ENCODE assay signal across 1 cellular context in genomic region chr19:33348301-33349010, GRCh38.
TF ChIP-seq lines count a peak whose summit lies in the region.

No MANE protein-coding gene starts in this region.

TF ChIP-seq in HEK293, 187 proteins besides CTCF, POLR2A, EP300 and RAD21 (continued from another document):
- TF ChIP-seq, protein P1, sequence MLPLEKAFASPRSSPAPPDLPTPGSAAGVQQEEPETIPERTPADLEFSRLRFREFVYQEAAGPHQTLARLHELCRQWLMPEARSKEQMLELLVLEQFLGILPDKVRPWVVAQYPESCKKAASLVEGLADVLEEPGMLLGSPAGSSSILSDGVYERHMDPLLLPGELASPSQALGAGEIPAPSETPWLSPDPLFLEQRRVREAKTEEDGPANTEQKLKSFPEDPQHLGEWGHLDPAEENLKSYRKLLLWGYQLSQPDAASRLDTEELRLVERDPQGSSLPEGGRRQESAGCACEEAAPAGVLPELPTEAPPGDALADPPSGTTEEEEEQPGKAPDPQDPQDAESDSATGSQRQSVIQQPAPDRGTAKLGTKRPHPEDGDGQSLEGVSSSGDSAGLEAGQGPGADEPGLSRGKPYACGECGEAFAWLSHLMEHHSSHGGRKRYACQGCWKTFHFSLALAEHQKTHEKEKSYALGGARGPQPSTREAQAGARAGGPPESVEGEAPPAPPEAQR (tag by site-specific recombination; IDR thresholded peaks at IDR 0.05): no peak
- no peak for TF ChIP-seq ZNF280D (tag by site-specific recombination; IDR thresholded peaks at IDR 0.05)
- TF ChIP-seq ZBTB10 (tag by site-specific recombination; IDR thresholded peaks at IDR 0.05): peak; percentile 36; the same call in 1 of the 2 replicates
- no peak for TF ChIP-seq ZSCAN5A (tag by site-specific recombination; IDR thresholded peaks at IDR 0.05)
- TF ChIP-seq, protein P2, sequence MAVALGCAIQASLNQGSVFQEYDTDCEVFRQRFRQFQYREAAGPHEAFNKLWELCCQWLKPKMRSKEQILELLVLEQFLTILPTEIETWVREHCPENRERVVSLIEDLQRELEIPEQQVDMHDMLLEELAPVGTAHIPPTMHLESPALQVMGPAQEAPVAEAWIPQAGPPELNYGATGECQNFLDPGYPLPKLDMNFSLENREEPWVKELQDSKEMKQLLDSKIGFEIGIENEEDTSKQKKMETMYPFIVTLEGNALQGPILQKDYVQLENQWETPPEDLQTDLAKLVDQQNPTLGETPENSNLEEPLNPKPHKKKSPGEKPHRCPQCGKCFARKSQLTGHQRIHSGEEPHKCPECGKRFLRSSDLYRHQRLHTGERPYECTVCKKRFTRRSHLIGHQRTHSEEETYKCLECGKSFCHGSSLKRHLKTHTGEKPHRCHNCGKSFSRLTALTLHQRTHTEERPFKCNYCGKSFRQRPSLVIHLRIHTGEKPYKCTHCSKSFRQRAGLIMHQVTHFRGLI (tag by site-specific recombination; IDR thresholded peaks at IDR 0.05): peak; percentile 97
- TF ChIP-seq ZNF433 (tag by site-specific recombination; IDR thresholded peaks at IDR 0.05; ENCODE audit: low read depth): peak; percentile 5; the same call in 1 of the 2 replicates
